In the genomic region with DNA sequence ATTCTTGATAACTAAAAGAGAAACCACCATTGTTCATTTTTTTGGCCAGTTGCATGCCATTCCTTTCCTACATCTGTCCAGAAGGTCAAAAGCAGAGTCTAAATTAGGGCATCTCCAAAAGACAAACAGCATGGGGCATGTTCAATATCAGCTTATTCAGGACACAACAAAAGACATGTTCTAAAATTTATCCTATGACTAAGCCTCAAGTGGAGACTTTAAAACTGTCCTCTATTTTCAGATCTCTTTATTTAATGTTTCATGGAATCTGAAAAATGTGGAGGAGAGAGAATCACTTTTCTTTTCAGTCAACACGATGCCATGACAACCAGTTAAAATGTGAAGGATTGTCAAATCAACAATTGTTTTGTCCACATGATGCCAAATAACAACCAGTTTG, we compare ENCODE assay signal across 25 cellular contexts.
"Had no signal": no experiment of that assay in that cellular context is flagged by ENCODE, and none has a peak within 500 bp of the region (broad histone marks: within the 10 kb centered on the region; RNA-seq: fewer than 3 reads in every experiment).

No MANE protein-coding gene starts in this region.

- H3K4me1 ChIP-seq: adrenal gland, gastrocnemius medialis, left ventricle myocardium inferior, right lobe of liver, upper lobe of left lung had no signal

- H3K4me3 ChIP-seq: adrenal gland, cardiac muscle cell, gastrocnemius medialis, left ventricle myocardium inferior, lung, mucosa of descending colon, ovary, right lobe of liver, upper lobe of left lung had no signal

- FAIRE-seq: endothelial cell of umbilical vein, islet of Langerhans, small intestine had no signal

- H3K36me3 ChIP-seq: adrenal gland, cardiac muscle cell, gastrocnemius medialis, left ventricle myocardium inferior, ovary, right lobe of liver, upper lobe of left lung had no signal

- H3K27me3 ChIP-seq: adrenal gland, cardiac muscle cell, gastrocnemius medialis, ovary, right lobe of liver, upper lobe of left lung had no signal

- H3K27ac ChIP-seq: adrenal gland, cardiac muscle cell, gastrocnemius medialis, left ventricle myocardium inferior, ovary, right lobe of liver, upper lobe of left lung had no signal

- H3K9me3 ChIP-seq: adrenal gland, gastrocnemius medialis, left ventricle myocardium inferior, mucosa of descending colon, ovary, right lobe of liver, upper lobe of left lung had no signal

- DNase-seq: activated CD4-positive, alpha-beta T cell treated with anti-CD3 and anti-CD28 coated beads for 36 hours; activated CD4-positive, CD25-positive, alpha-beta regulatory T cell; activated effector memory CD4-positive, alpha-beta T cell treated with Interleukin-2 at 50 U/mL for 16 hours; activated naive CD4-positive, alpha-beta T cell treated with Interleukin-2 at 50 U/mL for 16 hours; adrenal gland; aorta; cortex of kidney; gastrocnemius medialis; glutamatergic neuron; left ventricle myocardium inferior; mucosa of descending colon; naive B cell; nephron progenitor cell; ovary; right lobe of liver; small intestine; stimulated activated CD4-positive, alpha-beta T cell treated with anti-CD3 and anti-CD28 coated beads, Interleukin-4, amount 100 ng/mL, for 24 hours; stimulated activated naive CD8-positive, alpha-beta T cell treated with anti-CD3 and anti-CD28 coated beads, Interleukin-15, amount 100 ng/mL, for 72 hours; substantia nigra; T-helper 1 cell; upper lobe of left lung had no signal
